7 cellular contexts compared by ENCODE assay signal in the genomic region with DNA sequence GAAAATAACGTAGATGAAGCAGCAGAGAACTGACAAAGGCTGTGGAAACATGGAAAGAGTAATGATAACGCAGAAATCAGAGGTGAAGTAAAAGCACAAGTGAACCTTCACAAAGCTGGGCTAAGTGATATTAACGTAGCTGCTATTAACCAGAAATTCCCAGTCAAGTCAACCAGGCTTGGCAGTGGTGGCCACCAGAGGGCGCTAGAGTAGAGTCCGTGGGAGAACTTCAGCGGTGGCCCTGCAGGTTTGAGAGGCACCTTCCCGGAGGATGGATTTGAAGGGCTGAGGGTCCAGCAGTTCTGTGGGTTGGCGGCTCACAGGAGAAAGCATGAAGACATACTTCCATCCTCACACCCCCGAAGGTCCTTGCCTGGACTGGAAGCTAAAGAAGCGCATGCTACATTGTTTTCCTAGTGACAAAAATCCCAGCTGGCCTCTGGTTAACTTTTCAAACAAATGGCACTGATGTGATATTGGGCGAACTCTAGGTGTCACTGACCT.
DNase-seq lines count a peak whose midpoint lies in the region; FAIRE-seq and TF ChIP-seq lines count a peak whose summit lies in the region.

No MANE protein-coding gene starts in this region.

- H3K27me3 Mint-ChIP-seq in activated naive CD8-positive, alpha-beta T cell treated with anti-CD3 and anti-CD28 coated beads for 36 hours = peaks cover 11% of the 10 kb centered on the region
- no peaks in the 10 kb centered on the region for H3K27me3 Mint-ChIP-seq in glutamatergic neuron (ENCODE audit: unreplicated experiment)

- TF ChIP-seq CTCF in glutamatergic neuron (IDR thresholded peaks at IDR 0.05; ENCODE audit: partially characterized antibody, unreplicated experiment) = peak; percentile 98
- TF ChIP-seq CTCF in ovary (IDR thresholded peaks at IDR 0.05) = peak; percentile 96 to 98 (median 96)

- no peaks in the 10 kb centered on the region for H3K36me3 ChIP-seq in ovary

- no peak overlapping the region for H3K27ac Mint-ChIP-seq in activated naive CD8-positive, alpha-beta T cell treated with anti-CD3 and anti-CD28 coated beads for 36 hours
- H3K27ac Mint-ChIP-seq in glutamatergic neuron (ENCODE audit: unreplicated experiment) = peak overlapping the region; percentile 18

- peak; percentile 40 for TF ChIP-seq POLR2A in ovary (IDR thresholded peaks at IDR 0.05)

- peak overlapping the region; percentile 86 to 91 for H3K27ac ChIP-seq in ovary
- peak overlapping the region; percentile 94 for H3K27ac ChIP-seq in temporal lobe (ENCODE audit: low read depth, low read length)

- H3K9me3 ChIP-seq in ovary = no peaks in the 10 kb centered on the region

- no peaks in the 10 kb centered on the region for H3K9me3 Mint-ChIP-seq in activated naive CD8-positive, alpha-beta T cell treated with anti-CD3 and anti-CD28 coated beads for 36 hours
- peaks cover 2% of the 10 kb centered on the region for H3K9me3 Mint-ChIP-seq in glutamatergic neuron (ENCODE audit: unreplicated experiment)

- H3K4me3 Mint-ChIP-seq in activated naive CD8-positive, alpha-beta T cell treated with anti-CD3 and anti-CD28 coated beads for 36 hours = no peak overlapping the region
- no peak overlapping the region for H3K4me3 Mint-ChIP-seq in glutamatergic neuron (ENCODE audit: unreplicated experiment)

- peaks cover 20% of the 10 kb centered on the region for H3K4me1 ChIP-seq in ovary (ENCODE audit: insufficient read depth)

- 8 to 14% (median 11%) methylated on average over 11 of the region's 11 CpGs for WGBS in ovary, 3 donors

- H3K27me3 ChIP-seq in ovary = no peaks in the 10 kb centered on the region

- DNase-seq in GM18507 (ENCODE audit: extremely low spot score, insufficient read length, low read depth) (peak; percentile 51), NCI-H1105 (lab: John Stamatoyannopoulos, UW) (peak; percentile 81), SKM-1 treated with dmso at 0.1 percent for 144 hours (lab: John Stamatoyannopoulos, UW; ENCODE audit: unreplicated experiment) (peak; percentile 78), glutamatergic neuron (peak; percentile 97), ovary (peak; percentile 94 to 98 (median 96))
- peak; percentile 78 for DNase-seq in activated naive CD8-positive, alpha-beta T cell treated with anti-CD3 and anti-CD28 coated beads for 36 hours

- FAIRE-seq in GM18507 (lab: Jason Lieb, UNC) = peak; percentile 90

- peaks cover 4% of the 10 kb centered on the region for H3K4me1 Mint-ChIP-seq in activated naive CD8-positive, alpha-beta T cell treated with anti-CD3 and anti-CD28 coated beads for 36 hours
- peaks cover 12% of the 10 kb centered on the region for H3K4me1 Mint-ChIP-seq in glutamatergic neuron (ENCODE audit: low read depth, unreplicated experiment)

- no peaks in the 10 kb centered on the region for H3K36me3 Mint-ChIP-seq in activated naive CD8-positive, alpha-beta T cell treated with anti-CD3 and anti-CD28 coated beads for 36 hours
- no peaks in the 10 kb centered on the region for H3K36me3 Mint-ChIP-seq in glutamatergic neuron (ENCODE audit: unreplicated experiment)

- intact Hi-C loops in ovary (cut with DNase I) = loop anchor here in 3 of 4 donors (5.0 to 10.0 kb wide), 4 partner anchors 62 to 254 kb away; no protein-coding TSS in a partner anchor

- no peak for TF ChIP-seq EP300 in ovary (IDR thresholded peaks at IDR 0.05)

- H3K4me3 ChIP-seq in ovary = no peak overlapping the region
